ENCODE assay signal across 8 cellular contexts in the genomic region with DNA sequence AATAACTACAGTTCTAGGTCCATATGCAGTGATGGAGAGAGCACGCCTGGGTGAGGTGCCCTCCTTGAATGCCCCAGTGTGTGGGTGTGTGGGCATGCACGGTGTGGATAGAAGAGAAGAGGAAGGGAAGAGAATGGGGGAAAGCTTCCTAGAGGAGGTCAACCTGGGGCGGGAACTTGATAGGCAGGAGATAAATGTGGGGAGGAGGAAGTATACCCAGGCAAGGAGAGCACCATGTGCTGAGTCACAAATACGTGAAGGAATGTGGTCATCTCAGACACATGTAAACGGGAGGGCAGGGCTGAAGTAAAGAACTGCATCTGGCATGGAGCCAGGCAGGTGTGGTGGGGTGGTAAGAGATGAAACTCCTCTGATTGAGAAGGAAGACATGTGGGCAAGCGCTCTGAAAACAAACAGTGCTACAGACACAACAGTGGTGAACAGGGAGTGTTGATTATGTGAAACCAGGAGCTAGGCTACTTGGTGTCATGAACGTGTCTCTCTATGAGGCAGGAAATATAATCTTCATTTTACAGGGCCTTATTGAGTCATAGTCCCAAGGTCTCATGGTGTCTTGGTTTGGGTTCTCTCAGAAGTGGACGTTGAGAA.
DNase-seq lines count a peak whose midpoint lies in the region; ATAC-seq and TF ChIP-seq lines count a peak whose summit lies in the region.

No MANE protein-coding gene starts in this region.

- H3K4me3 ChIP-seq in mucosa of descending colon = no peak overlapping the region

- no peak for TF ChIP-seq CTCF in CD4-positive, alpha-beta T cell (IDR thresholded peaks at IDR 0.05)
- no peak for TF ChIP-seq CTCF in mucosa of descending colon (IDR thresholded peaks at IDR 0.05)

- DNase-seq in CD4-positive, alpha-beta T cell = peak in 9 of 10 experiments; percentile 7 to 42 (median 31)
- peak; percentile 11 to 21 for DNase-seq in activated CD4-positive, alpha-beta T cell treated with anti-CD3 and anti-CD28 coated beads, Interleukin-2, amount 50 U/mL, for 4 hours
- peak; percentile 62 to 66 (median 64) for DNase-seq in mucosa of descending colon
- DNase-seq in NK-92 treated with Interleukin-12 subunit alpha and Interleukin-12 subunit beta, amount 100 ng/mL, for 24 hours (lab: John Stamatoyannopoulos, UW) = no peak
- DNase-seq in NCI-H526 (lab: John Stamatoyannopoulos, UW) = no peak
- no peak for DNase-seq in NCI-H1417 (lab: John Stamatoyannopoulos, UW)

- no peaks in the 10 kb centered on the region for H3K36me3 ChIP-seq in mucosa of descending colon (ENCODE audit: low read depth)

- no peaks in the 10 kb centered on the region for H3K4me1 ChIP-seq in mucosa of descending colon (ENCODE audit: low read depth)

- H3K9me3 Mint-ChIP-seq in CD4-positive, alpha-beta T cell = no peaks in the 10 kb centered on the region

- H3K9me3 ChIP-seq in CD4-positive, alpha-beta T cell (ENCODE audit: control insufficient read depth, low read length) = no peaks in the 10 kb centered on the region
- H3K9me3 ChIP-seq in mucosa of descending colon = no peaks in the 10 kb centered on the region

- no peak overlapping the region for H3K27ac Mint-ChIP-seq in CD4-positive, alpha-beta T cell

- POLR2A ChIA-PET in CD4-positive, alpha-beta T cell (lab: Charles Lee) = no interaction called here

- no peaks in the 10 kb centered on the region for H3K27me3 ChIP-seq in CD4-positive, alpha-beta T cell (ENCODE audit: control insufficient read depth, insufficient read depth, low read length)

- no peaks in the 10 kb centered on the region for H3K27me3 Mint-ChIP-seq in CD4-positive, alpha-beta T cell

- H3K36me3 Mint-ChIP-seq in CD4-positive, alpha-beta T cell (ENCODE audit: low read depth) = no peaks in the 10 kb centered on the region

- intact Hi-C loops in CD4-positive, alpha-beta T cell (cut with DNase I, micrococcal nuclease) = no loop called here
- intact Hi-C loops in mucosa of descending colon (cut with DNase I, micrococcal nuclease) = no loop called here

- no peak overlapping the region for H3K4me3 Mint-ChIP-seq in CD4-positive, alpha-beta T cell

- H3K4me1 Mint-ChIP-seq in CD4-positive, alpha-beta T cell (ENCODE audit: low read depth) = no peaks in the 10 kb centered on the region

- H3K27ac ChIP-seq in CD4-positive, alpha-beta T cell (ENCODE audit: low read depth, low read length) = no peak overlapping the region

- CTCF ChIA-PET in CD4-positive, alpha-beta T cell (lab: Charles Lee) = no interaction called here

- ATAC-seq in CD4-positive, alpha-beta T cell (ENCODE audit: poor library complexity) = peak; percentile 71
- ATAC-seq in GM19397 (IDR thresholded peaks at IDR 0.05; ENCODE audit: unreplicated experiment) (peak; percentile 83), HG03460 (IDR thresholded peaks at IDR 0.05; ENCODE audit: unreplicated experiment) (peak; percentile 86), mucosa of descending colon (peak; percentile 94)

Comparison
In these comparisons a context has a peak if more than half of its experiments do, and no peak if none do; other contexts are left out.
1. DNase-seq: peak in CD4-positive, alpha-beta T cell (9 of 10), activated CD4-positive, alpha-beta T cell treated with anti-CD3 and anti-CD28 coated beads, Interleukin-2, amount 50 U/mL, for 4 hours (2 of 2) and mucosa of descending colon (3 of 3); none in NK-92 treated with Interleukin-12 subunit alpha and Interleukin-12 subunit beta, amount 100 ng/mL, for 24 hours (single experiment), NCI-H526 (0 of 2) and NCI-H1417 (0 of 3).
2. Peak in every context shown above with its lines, with median percentiles within 50 percentile points of each other: ATAC-seq.